In the genomic region with DNA sequence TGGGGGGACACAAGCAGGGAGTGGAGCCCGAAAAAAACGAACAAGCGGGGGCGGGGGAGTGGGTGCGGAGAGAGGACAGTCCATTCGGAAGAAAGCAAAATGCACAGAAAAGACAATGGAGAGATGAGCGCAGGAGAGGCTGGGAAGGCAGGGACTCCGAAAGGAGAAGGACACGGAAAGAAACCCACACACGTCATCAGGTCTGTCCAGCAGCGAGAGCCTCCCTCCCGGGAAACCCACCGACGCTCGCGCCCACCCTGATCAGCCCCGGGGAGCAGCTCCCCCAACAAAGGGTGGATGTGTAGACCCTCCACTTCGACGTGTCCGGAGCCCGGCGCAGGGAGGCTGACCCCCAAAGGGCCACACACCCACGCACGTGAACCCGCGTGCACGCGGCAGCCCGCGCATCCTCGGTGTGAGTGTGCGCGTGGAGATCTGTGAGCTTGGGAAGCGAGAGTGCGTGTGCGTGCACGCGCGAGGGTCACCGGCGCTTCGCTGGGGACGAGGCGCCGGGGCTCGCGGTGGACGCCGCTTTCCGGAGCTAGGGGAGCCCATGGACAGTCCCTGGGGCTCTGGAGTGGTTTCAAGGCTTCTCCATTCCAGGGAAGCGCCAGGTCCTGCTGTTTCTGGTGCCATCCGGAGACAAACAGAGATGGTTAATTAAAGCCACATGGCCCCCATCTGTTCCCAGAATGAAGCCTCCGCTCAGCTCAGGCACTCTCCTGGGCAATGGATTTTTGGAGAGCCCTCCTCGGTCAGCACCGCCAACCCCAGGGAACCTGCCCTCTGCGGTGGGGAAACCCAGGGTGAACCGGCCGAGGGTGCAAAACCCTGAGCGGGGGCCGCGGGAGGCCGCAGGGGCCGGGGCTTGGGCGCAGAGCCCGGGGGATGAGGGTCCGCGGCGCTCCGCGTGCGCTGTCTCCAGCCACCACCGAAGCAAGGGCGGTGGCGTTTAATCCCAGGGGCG, we compare ENCODE assay signal across 8 cellular contexts. TPM values are rescaled to one million over a fixed set of nuclear protein-coding genes. Genes with fewer than 3 reads are reported as not detected.
DNase-seq lines count a peak whose midpoint lies in the region; ATAC-seq and TF ChIP-seq lines count a peak whose summit lies in the region.

No MANE protein-coding gene starts in this region.

- peaks cover 14% of the 10 kb centered on the region for H3K4me1 Mint-ChIP-seq in activated CD4-positive, alpha-beta T cell treated with anti-CD3 and anti-CD28 coated beads for 36 hours
- peaks cover 12 to 33% (median 24%) of the 10 kb centered on the region in 7 donors for H3K4me1 Mint-ChIP-seq in naive thymus-derived CD4-positive, alpha-beta T cell

- H3K4me1 ChIP-seq in SJCRH30, result peaks cover 11% of the 10 kb centered on the region; the same call in 1 of the 2 replicates
- peaks cover 4 to 5% of the 10 kb centered on the region in 2 donors for H3K4me1 ChIP-seq in esophagus (ENCODE audit: control insufficient read depth in 2 of 2, insufficient read depth in 2 of 2, low read length in 1 of 2)
- peaks cover 0 to 3% of the 10 kb centered on the region in 2 donors for H3K4me1 ChIP-seq in naive thymus-derived CD4-positive, alpha-beta T cell (ENCODE audit: control insufficient read depth in 2 of 2, insufficient read depth in 2 of 2, low read length in 2 of 2)
- no peaks in the 10 kb centered on the region for H3K4me1 ChIP-seq in OCI-LY7 (ENCODE audit: insufficient read depth, low read length, poor library complexity, severe bottlenecking)

- 1 to 2% methylated on average over 75 of the region's 75 CpGs for WGBS in esophagus, 2 donors

- H3K27ac ChIP-seq in SJCRH30 (peak overlapping the region; percentile 74), esophagus (ENCODE audit: low read depth in 2 of 2, low read length in 1 of 2) (peak overlapping the region; percentile 72 to 76), OCI-LY7 (ENCODE audit: low read depth, low read length, poor library complexity, severe bottlenecking) (no peak overlapping the region)
- H3K27ac ChIP-seq in naive thymus-derived CD4-positive, alpha-beta T cell (ENCODE audit: low read depth, low read length), result no peak overlapping the region

- peak; percentile 16 for DNase-seq in activated CD4-positive, alpha-beta T cell treated with anti-CD3 and anti-CD28 coated beads for 36 hours
- DNase-seq in activated CD4-positive, alpha-beta T cell treated with anti-CD3 and anti-CD28 coated beads for 1 hour, result no peak
- peak; percentile 44 to 59 for DNase-seq in SJCRH30
- DNase-seq in naive thymus-derived CD4-positive, alpha-beta T cell, result no peak
- no peak for DNase-seq in GOT3 (lab: John Stamatoyannopoulos, UW)
- DNase-seq in OCI-LY7 (ENCODE audit: low spot score), result no peak

- H4K20me1 ChIP-seq in OCI-LY7 (ENCODE audit: insufficient read depth, low read length), result no peaks in the 10 kb centered on the region

- H2AFZ ChIP-seq in OCI-LY7 (ENCODE audit: low read length), result no peak overlapping the region

- H3K27me3 ChIP-seq in SJCRH30 (no peaks in the 10 kb centered on the region), esophagus (ENCODE audit: control insufficient read depth in 1 of 2, insufficient read depth in 2 of 2, low read length in 2 of 2) (no peaks in the 10 kb centered on the region)
- peaks cover 0 to 13% of the 10 kb centered on the region in 2 donors for H3K27me3 ChIP-seq in naive thymus-derived CD4-positive, alpha-beta T cell (ENCODE audit: control insufficient read depth in 2 of 2, insufficient read depth in 2 of 2, low read length in 2 of 2)

- BruUV-seq in OCI-LY7 (replicated peaks; lab: Mats Ljungman, UMichigan), result no TSS peak

- no peak overlapping the region for H3K27ac Mint-ChIP-seq in activated CD4-positive, alpha-beta T cell treated with anti-CD3 and anti-CD28 coated beads for 36 hours
- no peak overlapping the region for H3K27ac Mint-ChIP-seq in naive thymus-derived CD4-positive, alpha-beta T cell

- POLR2A ChIA-PET in activated CD4-positive, alpha-beta T cell treated with anti-CD3 and anti-CD28 coated beads for 36 hours (lab: Charles Lee), result no interaction called here
- POLR2A ChIA-PET in naive thymus-derived CD4-positive, alpha-beta T cell (lab: Charles Lee), result no interaction called here
- POLR2A ChIA-PET in OCI-LY7 (lab: Charles Lee), result no interaction called here

- no peaks in the 10 kb centered on the region for H3K79me2 ChIP-seq in OCI-LY7 (ENCODE audit: insufficient read depth, low read depth, low read length)

- H3K9me3 Mint-ChIP-seq in activated CD4-positive, alpha-beta T cell treated with anti-CD3 and anti-CD28 coated beads for 36 hours (ENCODE audit: low read depth), result no peaks in the 10 kb centered on the region
- peaks cover 0 to 3% (median 0%) of the 10 kb centered on the region in 11 donors for H3K9me3 Mint-ChIP-seq in naive thymus-derived CD4-positive, alpha-beta T cell

- ATAC-seq in activated CD4-positive, alpha-beta T cell treated with anti-CD3 and anti-CD28 coated beads for 36 hours, result peak; percentile 16
- no peak for ATAC-seq in naive thymus-derived CD4-positive, alpha-beta T cell
- ATAC-seq in GM21825 (IDR thresholded peaks at IDR 0.05; ENCODE audit: unreplicated experiment), result no peak

- H3K4me2 ChIP-seq in OCI-LY7 (ENCODE audit: low read length), result no peak overlapping the region

- H3K27me3 Mint-ChIP-seq in activated CD4-positive, alpha-beta T cell treated with anti-CD3 and anti-CD28 coated beads for 36 hours, result peaks cover 54% of the 10 kb centered on the region
- H3K27me3 Mint-ChIP-seq in naive thymus-derived CD4-positive, alpha-beta T cell, result peaks cover 49 to 83% (median 54%) of the 10 kb centered on the region in 5 donors

- no peaks in the 10 kb centered on the region for H3K36me3 Mint-ChIP-seq in activated CD4-positive, alpha-beta T cell treated with anti-CD3 and anti-CD28 coated beads for 36 hours (ENCODE audit: low read depth)
- peaks cover 0 to 5% (median 0%) of the 10 kb centered on the region in 5 donors for H3K36me3 Mint-ChIP-seq in naive thymus-derived CD4-positive, alpha-beta T cell

- intact Hi-C loops in activated CD4-positive, alpha-beta T cell treated with anti-CD3 and anti-CD28 coated beads for 36 hours (cut with DNase I, micrococcal nuclease), result loop anchor here in 1 of 2 experiments (10.0 kb wide), 1 partner anchor 143 kb away; no protein-coding TSS in a partner anchor
- intact Hi-C loops in naive thymus-derived CD4-positive, alpha-beta T cell (cut with micrococcal nuclease), result no loop called here
- intact Hi-C loops in OCI-LY7 (cut with micrococcal nuclease; ENCODE audit: unreplicated experiment), result no loop called here

- CTCF ChIA-PET in activated CD4-positive, alpha-beta T cell treated with anti-CD3 and anti-CD28 coated beads for 36 hours (lab: Charles Lee), result interaction anchor here (0.7 kb wide), 1 partner anchor 14 kb away, joined by 5 read pairs; no protein-coding TSS in a partner anchor
- CTCF ChIA-PET in naive thymus-derived CD4-positive, alpha-beta T cell (lab: Charles Lee), result no interaction called here
- CTCF ChIA-PET in OCI-LY7 (lab: Charles Lee; ENCODE audit: unreplicated experiment), result no interaction called here

- peak overlapping the region; percentile 80 for H3K4me3 ChIP-seq in SJCRH30
- peak overlapping the region; percentile 65 to 70 for H3K4me3 ChIP-seq in esophagus (ENCODE audit: low read depth in 1 of 2, low read length in 2 of 2)
- peak overlapping the region; percentile 20 for H3K4me3 ChIP-seq in naive thymus-derived CD4-positive, alpha-beta T cell (ENCODE audit: low read length)
- no peak overlapping the region for H3K4me3 ChIP-seq in OCI-LY7 (ENCODE audit: low read depth, low read length, poor library complexity, severe bottlenecking)

- no peak for TF ChIP-seq CTCF in OCI-LY7 (conservative IDR thresholded peaks at IDR 0.05; ENCODE audit: low read length)

- no peaks in the 10 kb centered on the region for H3K9me2 ChIP-seq in OCI-LY7 (ENCODE audit: insufficient read depth, low read length)

- H3K36me3 ChIP-seq in SJCRH30 (peaks cover 9% of the 10 kb centered on the region; the same call in 1 of the 2 replicates), esophagus (ENCODE audit: control insufficient read depth in 2 of 2, insufficient read depth in 2 of 2, low read length in 1 of 2) (no peaks in the 10 kb centered on the region), OCI-LY7 (ENCODE audit: insufficient read depth, low read length) (no peaks in the 10 kb centered on the region)
- no peaks in the 10 kb centered on the region for H3K36me3 ChIP-seq in naive thymus-derived CD4-positive, alpha-beta T cell (ENCODE audit: control insufficient read depth in 2 of 3, insufficient read depth in 3 of 3, low read length in 3 of 3)

- H3K4me3 Mint-ChIP-seq in activated CD4-positive, alpha-beta T cell treated with anti-CD3 and anti-CD28 coated beads for 36 hours, result peak overlapping the region; percentile 67
- H3K4me3 Mint-ChIP-seq in naive thymus-derived CD4-positive, alpha-beta T cell, result peak overlapping the region; percentile 38 to 89 (median 79)

- H3K9me3 ChIP-seq in SJCRH30 (replicated peaks), result no peaks in the 10 kb centered on the region
- no peaks in the 10 kb centered on the region for H3K9me3 ChIP-seq in esophagus (ENCODE audit: control insufficient read depth in 2 of 2, insufficient read depth in 1 of 2, low read depth in 1 of 2, low read length in 1 of 2)
- H3K9me3 ChIP-seq in naive thymus-derived CD4-positive, alpha-beta T cell (ENCODE audit: control insufficient read depth in 2 of 3, low read length in 3 of 3), result no peaks in the 10 kb centered on the region
- H3K9me3 ChIP-seq in OCI-LY7 (ENCODE audit: low read length), result no peaks in the 10 kb centered on the region

RNA-seq across cellular contexts. Expression of a gene that starts 0.9 kb away (rescaled TPM):
- total RNA-seq in activated CD4-positive, alpha-beta T cell treated with anti-CD3 and anti-CD28 coated beads for 36 hours, result under 1 TPM in 1 of 2 experiments, not detected in 1; 0.16 TPM
- total RNA-seq in SJCRH30 (2014; rRNA removed; shearing (Covaris generic)), result 100 and 106 TPM in 2 replicates
- 10 to 100 TPM; 25.2 to 27.5 TPM for polyA plus RNA-seq in esophagus
- not detected for total RNA-seq in naive thymus-derived CD4-positive, alpha-beta T cell
- polyA plus RNA-seq in naive thymus-derived CD4-positive, alpha-beta T cell, result under 1 TPM; 0.65 to 0.82 TPM
- total RNA-seq in OCI-LY7 (2014; rRNA removed; shearing (Covaris generic)), result not detected in 2 replicates
- 0.17 TPM in 1 of 2 replicates, not detected in the other for total RNA-seq in OCI-LY7 (2022)

Comparison
In these comparisons a context has a peak if more than half of its experiments do, and no peak if none do; other contexts are left out.
1. DNase-seq: peak in activated CD4-positive, alpha-beta T cell treated with anti-CD3 and anti-CD28 coated beads for 36 hours (single experiment) and SJCRH30 (2 of 2); none in activated CD4-positive, alpha-beta T cell treated with anti-CD3 and anti-CD28 coated beads for 1 hour (single experiment), naive thymus-derived CD4-positive, alpha-beta T cell (0 of 9), GOT3 (single experiment) and OCI-LY7 (single experiment).
2. H3K27ac ChIP-seq: peak in SJCRH30 (single experiment) and esophagus (2 of 2); none in naive thymus-derived CD4-positive, alpha-beta T cell (single experiment) and OCI-LY7 (single experiment).
3. RNA of a gene that starts 0.9 kb away (total RNA-seq): 100 to 106 TPM in SJCRH30; 0.17 TPM in OCI-LY7, 0.16 TPM in activated CD4-positive, alpha-beta T cell treated with anti-CD3 and anti-CD28 coated beads for 36 hours and not detected in naive thymus-derived CD4-positive, alpha-beta T cell; every median in the first group is over 10 times any median in the second.